In genomic region chr2:27073782-27074181, GRCh38 we compare ENCODE assay signal across 11 cellular contexts. TPM values are rescaled to one million over a fixed set of nuclear protein-coding genes. Genes with fewer than 3 reads are reported as not detected.
A peak's percentile ranks its signal among the peaks of the same experiment; 100 is the strongest.
DNase-seq lines count a peak whose midpoint lies in the region; ATAC-seq and TF ChIP-seq lines count a peak whose summit lies in the region.
"Had no signal": no experiment of that assay in that cellular context is flagged by ENCODE, and none has a peak within 500 bp of the region (broad histone marks: within the 10 kb centered on the region; RNA-seq: fewer than 3 reads in every experiment).

No MANE protein-coding gene starts in this region.

- H3K27me3 ChIP-seq in CD8-positive, alpha-beta memory T cell (ENCODE audit: insufficient read depth, low read length, poor library complexity, severe bottlenecking) = no peaks in the 10 kb centered on the region
- no peaks in the 10 kb centered on the region for H3K27me3 ChIP-seq in smooth muscle cell (ENCODE audit: low read depth)

- H4K20me1 ChIP-seq in smooth muscle cell (ENCODE audit: low read depth) = peaks cover 18% of the 10 kb centered on the region

- H3K27me3 Mint-ChIP-seq in CD8-positive, alpha-beta memory T cell = peaks cover 0 to 2% of the 10 kb centered on the region in 2 donors
- peaks cover 0 to 3% (median 0%) of the 10 kb centered on the region in 3 donors for H3K27me3 Mint-ChIP-seq in immature natural killer cell (ENCODE audit: low read depth in 3 of 3)

- POLR2A ChIA-PET in CD8-positive, alpha-beta memory T cell (lab: Charles Lee) = interaction anchor here (3.2 kb wide), 1 partner anchor 23 kb away, joined by 13 read pairs; the partner anchor contains the start of gene AGBL5

- H3K4me3 ChIP-seq in CD8-positive, alpha-beta memory T cell (ENCODE audit: low read length) = no peak overlapping the region
- H3K4me3 ChIP-seq in SK-N-MC (no peak overlapping the region), smooth muscle cell (no peak overlapping the region)
- H3K4me3 ChIP-seq: skin epidermis had no signal

- peak overlapping the region in 5 of 7 donors; percentile 1 to 91 (median 42) for H3K4me3 Mint-ChIP-seq in CD8-positive, alpha-beta memory T cell
- peak overlapping the region in 3 of 5 donors; percentile 0 to 54 (median 25) for H3K4me3 Mint-ChIP-seq in immature natural killer cell

- H3K79me2 ChIP-seq in smooth muscle cell (ENCODE audit: low read depth) = peaks cover 30% of the 10 kb centered on the region

- H3K27ac ChIP-seq in CD8-positive, alpha-beta memory T cell (ENCODE audit: low read depth, low read length) = peak overlapping the region; percentile 1
- H3K27ac ChIP-seq in SK-N-MC (peak overlapping the region; percentile 77), smooth muscle cell (ENCODE audit: low read depth) (peak overlapping the region; percentile 79)

- H3K36me3 ChIP-seq in CD8-positive, alpha-beta memory T cell (ENCODE audit: insufficient read depth, low read length) = peaks cover 18% of the 10 kb centered on the region
- H3K36me3 ChIP-seq in SK-N-MC (ENCODE audit: insufficient read depth, low read length) = peaks cover 15% of the 10 kb centered on the region
- H3K36me3 ChIP-seq in smooth muscle cell (ENCODE audit: low read depth) = no peaks in the 10 kb centered on the region

- 11% methylated on average over 2 of the region's 2 CpGs for WGBS in smooth muscle cell (ENCODE audit: low lambda C conversion rate)

- no peaks in the 10 kb centered on the region for H3K9me3 ChIP-seq in CD8-positive, alpha-beta memory T cell (ENCODE audit: low read length)
- no peaks in the 10 kb centered on the region; the same call in 1 of the 2 replicates for H3K9me3 ChIP-seq in SK-N-MC (ENCODE audit: low read depth, low read length)
- no peaks in the 10 kb centered on the region for H3K9me3 ChIP-seq in smooth muscle cell (replicated peaks; ENCODE audit: low read depth)

- ATAC-seq in GM21786 (IDR thresholded peaks at IDR 0.05; ENCODE audit: unreplicated experiment) = no peak

- H3K4me1 Mint-ChIP-seq in CD8-positive, alpha-beta memory T cell = peaks cover 54 to 64% (median 62%) of the 10 kb centered on the region in 3 donors
- peaks cover 72 to 74% of the 10 kb centered on the region in 2 donors for H3K4me1 Mint-ChIP-seq in immature natural killer cell

- no peak for TF ChIP-seq CTCF in smooth muscle cell (IDR thresholded peaks at IDR 0.05; ENCODE audit: borderline replicate concordance, insufficient read depth, poor library complexity, severe bottlenecking)

- no peaks in the 10 kb centered on the region for H3K9me3 Mint-ChIP-seq in CD8-positive, alpha-beta memory T cell
- H3K9me3 Mint-ChIP-seq in immature natural killer cell = peaks cover 0 to 2% (median 0%) of the 10 kb centered on the region in 6 donors

- CTCF ChIA-PET in CD8-positive, alpha-beta memory T cell (lab: Charles Lee) = interaction anchor here (1.4 to 2.9 kb wide), 3 partner anchors 14 to 23 kb away, joined by 3 to 10 read pairs (median 4); partner anchors contain the start of genes AGBL5 and KHK

- peak overlapping the region; percentile 29 for H3K4me2 ChIP-seq in smooth muscle cell

- H3K9ac ChIP-seq in SK-N-MC (ENCODE audit: insufficient read length) (peak overlapping the region; percentile 6), smooth muscle cell (ENCODE audit: low read depth) (no peak overlapping the region)

- DNase-seq in CD8-positive, alpha-beta memory T cell = no peak
- DNase-seq in SK-N-MC (ENCODE audit: low read depth, low spot score) (no peak), immature natural killer cell (no peak), smooth muscle cell (lab: John Stamatoyannopoulos, UW; ENCODE audit: unreplicated experiment) (no peak), NCI-H526 treated with DMSO at 0.1 percent for 48 hours (lab: John Stamatoyannopoulos, UW) (no peak)
- DNase-seq in stimulated activated naive CD4-positive, alpha-beta T cell treated with Interleukin-2 at 50 U/mL for 16 hours (lab: John Stamatoyannopoulos, UW) = no peak
- DNase-seq: effector memory CD4-positive, alpha-beta T cell; NCI-H1092; NCI-H524 treated with DMSO at 0.1 percent for 48 hours had no signal

- H3K4me1 ChIP-seq in CD8-positive, alpha-beta memory T cell (ENCODE audit: insufficient read depth, low read length) = peaks cover 45% of the 10 kb centered on the region
- peaks cover 26% of the 10 kb centered on the region for H3K4me1 ChIP-seq in smooth muscle cell (ENCODE audit: low read depth)

- peaks cover 0 to 19% (median 4%) of the 10 kb centered on the region in 3 donors for H3K36me3 Mint-ChIP-seq in CD8-positive, alpha-beta memory T cell
- peaks cover 4 to 12% (median 9%) of the 10 kb centered on the region in 3 donors for H3K36me3 Mint-ChIP-seq in immature natural killer cell

- H3K27ac Mint-ChIP-seq in CD8-positive, alpha-beta memory T cell = peak overlapping the region in 7 of 8 donors; percentile 2 to 93 (median 55)
- H3K27ac Mint-ChIP-seq in immature natural killer cell = peak overlapping the region; percentile 29 to 86 (median 77)

- H3F3A ChIP-seq in smooth muscle cell (ENCODE audit: low read depth) = peaks cover 28% of the 10 kb centered on the region

- peak overlapping the region; percentile 20 for H2AFZ ChIP-seq in smooth muscle cell (ENCODE audit: low read depth)

RNA-seq across cellular contexts. Expression of gene OST4, which starts 2.3 kb away (rescaled TPM):
- total RNA-seq in CD8-positive, alpha-beta memory T cell = 100 to 1,000 TPM; 346 to 353 TPM
- polyA plus RNA-seq in CD8-positive, alpha-beta memory T cell = 907 TPM
- polyA plus RNA-seq in immature natural killer cell = 100 to 1,000 TPM; 677 to 899 (median 681) TPM
- 529 and 848 TPM in 2 replicates for total RNA-seq in smooth muscle cell
- 1,164 and 1,292 TPM in 2 replicates for polyA plus RNA-seq in smooth muscle cell

RNA-seq across cellular contexts. Expression of gene EMILIN1, which starts 4.6 kb away (rescaled TPM):
- under 1 TPM; 0.79 to 0.89 TPM for total RNA-seq in CD8-positive, alpha-beta memory T cell
- 0.85 TPM for polyA plus RNA-seq in CD8-positive, alpha-beta memory T cell
- 1 to 10 TPM in 1 of 3 donors, under 1 TPM in 2; 0.80 to 1.3 (median 0.92) TPM for polyA plus RNA-seq in immature natural killer cell
- total RNA-seq in smooth muscle cell = 111 and 131 TPM in 2 replicates
- 330 and 518 TPM in 2 replicates for polyA plus RNA-seq in smooth muscle cell

RNA-seq across cellular contexts. Expression of gene KHK, which starts 12.8 kb away (rescaled TPM):
- total RNA-seq in CD8-positive, alpha-beta memory T cell = 10 to 100 TPM; 14.5 to 17.8 TPM
- 6.5 TPM for polyA plus RNA-seq in CD8-positive, alpha-beta memory T cell
- 1 to 10 TPM; 7.0 to 9.5 (median 8.4) TPM for polyA plus RNA-seq in immature natural killer cell
- total RNA-seq in smooth muscle cell = 0.27 and 0.94 TPM in 2 replicates
- 1.6 and 2.1 TPM in 2 replicates for polyA plus RNA-seq in smooth muscle cell

RNA-seq across cellular contexts. Expression of gene AGBL5, which starts 22.3 kb away (rescaled TPM):
- 10 to 100 TPM; 16.0 to 17.3 TPM for total RNA-seq in CD8-positive, alpha-beta memory T cell
- 11.5 TPM for polyA plus RNA-seq in CD8-positive, alpha-beta memory T cell
- polyA plus RNA-seq in immature natural killer cell (10 to 100 TPM in 1 of 3 donors, 1 to 10 TPM in 2; 7.7 to 10.2 (median 8.9) TPM), smooth muscle cell (17.1 and 20.0 TPM in 2 replicates)
- 10.9 and 13.7 TPM in 2 replicates for total RNA-seq in smooth muscle cell

RNA-seq across cellular contexts. Expression of gene TMEM214, which starts 41.0 kb away (rescaled TPM):
- 10 to 100 TPM; 67.6 to 71.7 TPM for total RNA-seq in CD8-positive, alpha-beta memory T cell
- polyA plus RNA-seq in CD8-positive, alpha-beta memory T cell = 36.3 TPM
- polyA plus RNA-seq in immature natural killer cell = 10 to 100 TPM; 16.6 to 48.3 (median 17.6) TPM
- total RNA-seq in smooth muscle cell = 67.7 and 79.6 TPM in 2 replicates
- polyA plus RNA-seq in smooth muscle cell = 94.9 and 99.7 TPM in 2 replicates

Comparison
In these comparisons a context has a peak if more than half of its experiments do, and no peak if none do; other contexts are left out.
1. H3K27ac ChIP-seq: peak in every context shown above with its lines; median percentile 79 in smooth muscle cell; 77 in SK-N-MC; 1 in CD8-positive, alpha-beta memory T cell.
2. RNA of gene EMILIN1, which starts 4.6 kb away (polyA plus RNA-seq): 330 to 518 TPM in smooth muscle cell; 0.80 to 1.3 TPM in immature natural killer cell and 0.85 TPM in CD8-positive, alpha-beta memory T cell (single experiment); every median in the first group is over 100 times any median in the second.